Comparison of ENCODE assay signal across 25 cellular contexts in genomic region chr1:228066891-228067654, GRCh38. TPM values are rescaled to one million over a fixed set of nuclear protein-coding genes. Genes with fewer than 3 reads are reported as not detected.
DNase-seq lines count a peak whose midpoint lies in the region; FAIRE-seq and TF ChIP-seq lines count a peak whose summit lies in the region.
"Had no signal": no experiment of that assay in that cellular context is flagged by ENCODE, and none has a peak within 500 bp of the region (broad histone marks: within the 10 kb centered on the region; RNA-seq: fewer than 3 reads in every experiment).

No MANE protein-coding gene starts in this region.

- TF ChIP-seq POLR2A in H54 (IDR thresholded peaks at IDR 0.05; ENCODE audit: low read depth, low read length), result 0 out of 2 replicates have a peak, but pooled peaks have one; percentile 4
- no peak for TF ChIP-seq POLR2A in stomach (IDR thresholded peaks at IDR 0.05)

- no peak overlapping the region for H3K27ac ChIP-seq in stomach
- H3K27ac ChIP-seq: KMS-11, RWPE1 had no signal

- no peaks in the 10 kb centered on the region for H3K4me1 Mint-ChIP-seq in activated T-cell treated with anti-CD3 and anti-CD28 coated beads, Interleukin-2, amount 50 U/mL, for 24 hours (ENCODE audit: low read depth)
- H3K4me1 Mint-ChIP-seq: CD8-positive, alpha-beta memory T cell had no signal

- peak overlapping the region; percentile 11 for H3K27ac Mint-ChIP-seq in activated T-cell treated with anti-CD3 and anti-CD28 coated beads, Interleukin-2, amount 50 U/mL, for 24 hours
- H3K27ac Mint-ChIP-seq: CD8-positive, alpha-beta memory T cell had no signal

- H3K4me1 ChIP-seq in stomach, result no peaks in the 10 kb centered on the region

- no peak overlapping the region for H3K4me3 Mint-ChIP-seq in activated T-cell treated with anti-CD3 and anti-CD28 coated beads, Interleukin-2, amount 50 U/mL, for 24 hours
- H3K4me3 Mint-ChIP-seq: CD8-positive, alpha-beta memory T cell had no signal

- TF ChIP-seq EP300 in stomach (IDR thresholded peaks at IDR 0.05), result no peak

- H3K4me3 ChIP-seq in stomach, result no peak overlapping the region

- no peaks in the 10 kb centered on the region for H3K36me3 Mint-ChIP-seq in activated T-cell treated with anti-CD3 and anti-CD28 coated beads, Interleukin-2, amount 50 U/mL, for 24 hours (ENCODE audit: low read depth)
- H3K36me3 Mint-ChIP-seq: CD8-positive, alpha-beta memory T cell had no signal

- H3K27me3 Mint-ChIP-seq in activated T-cell treated with anti-CD3 and anti-CD28 coated beads, Interleukin-2, amount 50 U/mL, for 24 hours, result peaks cover 33% of the 10 kb centered on the region

- FAIRE-seq in H54 (lab: Jason Lieb, UNC), result no peak
- FAIRE-seq: GM19239, H1, HTR-8/SVneo had no signal

- WGBS in stomach, 5 donors, result 54 to 65% (median 59%) methylated on average over 10 of the region's 10 CpGs

- no peaks in the 10 kb centered on the region for H3K9me3 Mint-ChIP-seq in activated T-cell treated with anti-CD3 and anti-CD28 coated beads, Interleukin-2, amount 50 U/mL, for 24 hours
- H3K9me3 Mint-ChIP-seq: CD8-positive, alpha-beta memory T cell had no signal

- no peaks in the 10 kb centered on the region for H3K9me3 ChIP-seq in stomach

- no peak for DNase-seq in activated T-cell treated with anti-CD3 and anti-CD28 coated beads, Interleukin-2, amount 50 U/mL, for 24 hours
- DNase-seq in activated T-cell treated with anti-CD3 and anti-CD28 coated beads for 4 hours (no peak), H54 (ENCODE audit: insufficient read length, low spot score) (no peak), mesenteric fat pad (ENCODE audit: low spot score) (peak; percentile 55), stomach (peak; percentile 20), NCI-H187 (lab: John Stamatoyannopoulos, UW) (no peak)
- DNase-seq in effector CD8-positive, alpha-beta T cell (lab: John Stamatoyannopoulos, UW), result no peak
- no peak for DNase-seq in activated CD4-positive, alpha-beta T cell treated with anti-CD3 and anti-CD28 coated beads, Interleukin-2, amount 50 U/mL, for 4 hours
- DNase-seq: AML-193, C1 segment of cervical spinal cord, Calu3, DMS153, GDM1, MV-4-11, NCI-H1105 treated with DMSO at 0.1 percent for 48 hours, NCI-H2081, NCI-H2171, NCI-H345, NCI-H524 treated with DMSO at 0.1 percent for 48 hours had no signal

- H3K36me3 ChIP-seq in stomach, result no peaks in the 10 kb centered on the region

- no peak for TF ChIP-seq CTCF in stomach (IDR thresholded peaks at IDR 0.05)

- intact Hi-C loops in stomach (cut with DNase I; ENCODE audit: low total_unique reads), result no loop called here

- H3K27me3 ChIP-seq in stomach, result peaks cover 0 to 100% (median 54%) of the 10 kb centered on the region in 3 donors

RNA-seq across cellular contexts. Expression of gene ARF1, which starts 15.4 kb away (rescaled TPM):
- total RNA-seq in mesenteric fat pad (352 TPM), stomach (100 to 1,000 TPM; 111 to 289 (median 131) TPM)
- polyA plus RNA-seq in stomach, result 100 to 1,000 TPM; 230 to 310 (median 271) TPM

RNA-seq across cellular contexts. Expression of gene C1orf35, which starts 36.1 kb away (rescaled TPM):
- 5.6 TPM for total RNA-seq in mesenteric fat pad
- total RNA-seq in stomach, result 10 to 100 TPM in 2 of 5 donors, 1 to 10 TPM in 2, under 1 TPM in 1; 0.58 to 94.7 (median 5.0) TPM
- 10 to 100 TPM; 12.8 to 30.5 (median 20.0) TPM for polyA plus RNA-seq in stomach

RNA-seq across cellular contexts. Expression of gene MRPL55, which starts 42.0 kb away (rescaled TPM):
- 38.9 TPM for total RNA-seq in mesenteric fat pad
- total RNA-seq in stomach, result 100 to 1,000 TPM in 1 of 5 donors, 10 to 100 TPM in 4; 18.7 to 101 (median 77.4) TPM
- 100 to 1,000 TPM; 136 to 158 (median 156) TPM for polyA plus RNA-seq in stomach

Comparison
In these comparisons a context has a peak if more than half of its experiments do, and no peak if none do; other contexts are left out.
1. DNase-seq: peak in mesenteric fat pad (single experiment) and stomach (single experiment); none in activated T-cell treated with anti-CD3 and anti-CD28 coated beads, Interleukin-2, amount 50 U/mL, for 24 hours (single experiment), activated T-cell treated with anti-CD3 and anti-CD28 coated beads for 4 hours (single experiment), H54 (single experiment), effector CD8-positive, alpha-beta T cell (single experiment), activated CD4-positive, alpha-beta T cell treated with anti-CD3 and anti-CD28 coated beads, Interleukin-2, amount 50 U/mL, for 4 hours (0 of 2) and NCI-H187 (0 of 2).